ENCODE assay signal across 15 cellular contexts in genomic region chr17:65514082-65514481, GRCh38. TPM values are rescaled to one million over a fixed set of nuclear protein-coding genes. Genes with fewer than 3 reads are reported as not detected.
DNase-seq lines count a peak whose midpoint lies in the region; ATAC-seq, FAIRE-seq and TF ChIP-seq lines count a peak whose summit lies in the region.
"Had no signal": no experiment of that assay in that cellular context is flagged by ENCODE, and none has a peak within 500 bp of the region (broad histone marks: within the 10 kb centered on the region; RNA-seq: fewer than 3 reads in every experiment).

No MANE protein-coding gene starts in this region.

- peaks cover 16% of the 10 kb centered on the region for H3K4me1 Mint-ChIP-seq in activated T-cell treated with anti-CD3 and anti-CD28 coated beads, Interleukin-2, amount 50 U/mL, for 72 hours (ENCODE audit: low read depth)
- H3K4me1 Mint-ChIP-seq: CD4-positive, CD25-positive, alpha-beta regulatory T cell had no signal

- no peak for FAIRE-seq in D721Med (lab: Jason Lieb, UNC)

- no peaks in the 10 kb centered on the region for H3K9me3 ChIP-seq in gastroesophageal sphincter
- no peaks in the 10 kb centered on the region for H3K9me3 ChIP-seq in suprapubic skin
- H3K9me3 ChIP-seq: ascending aorta had no signal

- H3K27ac ChIP-seq in gastroesophageal sphincter (peak overlapping the region in 3 of 4 donors; percentile 80 to 87 (median 87)), suprapubic skin (no peak overlapping the region)
- H3K27ac ChIP-seq: ascending aorta had no signal

- WGBS in gastroesophageal sphincter (ENCODE audit: low coverage in 1 of 2), 2 donors = 48 to 63% methylated on average over 3 to 8 of the region's 8 CpGs
- WGBS in suprapubic skin = 29% methylated on average over 8 of the region's 8 CpGs

- TF ChIP-seq POLR2A in gastroesophageal sphincter (IDR thresholded peaks at IDR 0.05) (no peak), suprapubic skin (IDR thresholded peaks at IDR 0.05) (no peak)

- no peak for TF ChIP-seq EP300 in gastroesophageal sphincter (IDR thresholded peaks at IDR 0.05)
- TF ChIP-seq EP300 in suprapubic skin (IDR thresholded peaks at IDR 0.05) = no peak

- ATAC-seq in activated T-cell treated with anti-CD3 and anti-CD28 coated beads, Interleukin-2, amount 50 U/mL, for 72 hours (replicated peaks in 1 of 2) = peak; percentile 73 to 79
- ATAC-seq in gastroesophageal sphincter = no peak
- no peak for ATAC-seq in GM18909 (IDR thresholded peaks at IDR 0.05; ENCODE audit: poor library complexity, unreplicated experiment)
- ATAC-seq: stimulated activated naive B cell treated with anti-CD40 and anti-IgM and Interleukin-4, amounts not matched to agents 10 μg/mL and 1 μg/mL and 100 μg/mL, for 72 hours had no signal

- H3K4me1 ChIP-seq in gastroesophageal sphincter (peaks cover 3 to 30% (median 21%) of the 10 kb centered on the region in 3 donors), suprapubic skin (peaks cover 18% of the 10 kb centered on the region)

- H3K4me3 ChIP-seq in gastroesophageal sphincter (no peak overlapping the region), suprapubic skin (no peak overlapping the region)
- H3K4me3 ChIP-seq: ascending aorta had no signal

- H3K4me3 Mint-ChIP-seq in activated T-cell treated with anti-CD3 and anti-CD28 coated beads, Interleukin-2, amount 50 U/mL, for 72 hours = peak overlapping the region; percentile 9 to 26
- H3K4me3 Mint-ChIP-seq: CD4-positive, CD25-positive, alpha-beta regulatory T cell; stimulated activated naive B cell treated with anti-CD40 and anti-IgM and Interleukin-4, amounts not matched to agents 10 μg/mL and 1 μg/mL and 100 μg/mL, for 72 hours had no signal

- TF ChIP-seq CTCF in gastroesophageal sphincter (IDR thresholded peaks at IDR 0.05) = no peak
- TF ChIP-seq CTCF in suprapubic skin (IDR thresholded peaks at IDR 0.05) = no peak
- TF ChIP-seq CTCF in D721Med (IDR thresholded peaks at IDR 0.05; ENCODE audit: insufficient read depth, missing control alignments) = no peak
- no peak for TF ChIP-seq CTCF in GM13976 (IDR thresholded peaks at IDR 0.05; ENCODE audit: borderline replicate concordance, control extremely low read depth, extremely low read depth, insufficient read depth, missing control alignments)

- peaks cover 2 to 3% of the 10 kb centered on the region in 2 donors for H3K36me3 Mint-ChIP-seq in activated T-cell treated with anti-CD3 and anti-CD28 coated beads, Interleukin-2, amount 50 U/mL, for 72 hours (ENCODE audit: insufficient read depth in 2 of 2)
- H3K36me3 Mint-ChIP-seq: CD4-positive, CD25-positive, alpha-beta regulatory T cell; stimulated activated naive B cell treated with anti-CD40 and anti-IgM and Interleukin-4, amounts not matched to agents 10 μg/mL and 1 μg/mL and 100 μg/mL, for 72 hours had no signal

- no peaks in the 10 kb centered on the region for H3K9me3 Mint-ChIP-seq in activated T-cell treated with anti-CD3 and anti-CD28 coated beads, Interleukin-2, amount 50 U/mL, for 72 hours

- no peak overlapping the region for H3K27ac Mint-ChIP-seq in activated T-cell treated with anti-CD3 and anti-CD28 coated beads, Interleukin-2, amount 50 U/mL, for 72 hours
- H3K27ac Mint-ChIP-seq: CD4-positive, CD25-positive, alpha-beta regulatory T cell; stimulated activated naive B cell treated with anti-CD40 and anti-IgM and Interleukin-4, amounts not matched to agents 10 μg/mL and 1 μg/mL and 100 μg/mL, for 72 hours had no signal

- H3K27me3 ChIP-seq in gastroesophageal sphincter (no peaks in the 10 kb centered on the region), suprapubic skin (no peaks in the 10 kb centered on the region)
- H3K27me3 ChIP-seq: ascending aorta had no signal

- H3K36me3 ChIP-seq in gastroesophageal sphincter = no peaks in the 10 kb centered on the region
- no peaks in the 10 kb centered on the region for H3K36me3 ChIP-seq in suprapubic skin
- H3K36me3 ChIP-seq: ascending aorta had no signal

- H3K27me3 Mint-ChIP-seq in activated T-cell treated with anti-CD3 and anti-CD28 coated beads, Interleukin-2, amount 50 U/mL, for 72 hours (ENCODE audit: low read depth) = peaks cover 6% of the 10 kb centered on the region

- in situ Hi-C loops in GM13976 (cut with MboI; ENCODE audit: low sequenced_read_pairs, unreplicated experiment) = no loop called here

- DNase-seq in stimulated activated CD4-positive, alpha-beta T cell treated with anti-CD3 and anti-CD28 coated beads, Interleukin-12 subunit alpha, Interleukin-12 subunit beta, amount 100 ng/mL, for 48 hours (ENCODE audit: low read depth in 2 of 3, low spot score in 1 of 3) = peak in 2 of 3 donors; percentile 33 to 35
- DNase-seq in stimulated activated CD4-positive, alpha-beta T cell treated with anti-CD3 and anti-CD28 coated beads, Interleukin-12 subunit alpha, Interleukin-12 subunit beta, amount 100 ng/mL, for 4 hours = no peak
- DNase-seq in activated T-cell treated with anti-CD3 and anti-CD28 coated beads, Interleukin-2, amount 50 U/mL, for 72 hours = peak in 1 of 2 donors; percentile 30
- peak; percentile 8 to 31 for DNase-seq in suprapubic skin (ENCODE audit: low spot score in 2 of 2)
- DNase-seq in D721Med (ENCODE audit: insufficient read length, low spot score) = no peak
- no peak for DNase-seq in GM13976 (ENCODE audit: low spot score)
- DNase-seq: CD4-positive, CD25-positive, alpha-beta regulatory T cell; glutamatergic neuron; midbrain; NCI-H1417; right cardiac atrium; stimulated activated naive B cell treated with anti-CD40 and anti-IgM and Interleukin-4, amounts not matched to agents 10 μg/mL and 1 μg/mL and 100 μg/mL, for 72 hours had no signal

RNA-seq across cellular contexts. Expression of gene AXIN2, which starts 47.4 kb away (rescaled TPM):
- total RNA-seq in activated T-cell treated with anti-CD3 and anti-CD28 coated beads, Interleukin-2, amount 50 U/mL, for 72 hours = 1 to 10 TPM; 5.9 to 6.9 TPM
- total RNA-seq in gastroesophageal sphincter = 10 to 100 TPM; 17.2 to 49.6 (median 40.5) TPM
- total RNA-seq in suprapubic skin = 10 to 100 TPM in 3 of 4 donors, 1 to 10 TPM in 1; 9.8 to 36.9 (median 19.8) TPM

Comparison
In these comparisons a context has a peak if more than half of its experiments do, and no peak if none do; other contexts are left out.
1. DNase-seq: peak in stimulated activated CD4-positive, alpha-beta T cell treated with anti-CD3 and anti-CD28 coated beads, Interleukin-12 subunit alpha, Interleukin-12 subunit beta, amount 100 ng/mL, for 48 hours (2 of 3) and suprapubic skin (2 of 2); none in stimulated activated CD4-positive, alpha-beta T cell treated with anti-CD3 and anti-CD28 coated beads, Interleukin-12 subunit alpha, Interleukin-12 subunit beta, amount 100 ng/mL, for 4 hours (single experiment), D721Med (single experiment) and GM13976 (single experiment).
2. ATAC-seq: peak in activated T-cell treated with anti-CD3 and anti-CD28 coated beads, Interleukin-2, amount 50 U/mL, for 72 hours (2 of 2); none in gastroesophageal sphincter (single experiment) and GM18909 (single experiment).